ENCODE assay signal across 17 cellular contexts in genomic region chr9:76617510-76618194, GRCh38.
DNase-seq lines count a peak whose midpoint lies in the region; ATAC-seq and TF ChIP-seq lines count a peak whose summit lies in the region.
"Had no signal": no experiment of that assay in that cellular context is flagged by ENCODE, and none has a peak within 500 bp of the region (broad histone marks: within the 10 kb centered on the region; RNA-seq: fewer than 3 reads in every experiment).

No MANE protein-coding gene starts in this region.

- TF ChIP-seq EP300 in stomach (IDR thresholded peaks at IDR 0.05) = no peak

- no peak overlapping the region for H2AFZ ChIP-seq in hepatocyte
- H2AFZ ChIP-seq: GM23338 had no signal

- DNase-seq in Right ventricle myocardium inferior (ENCODE audit: missing footprints) (no peak), heart left ventricle (no peak), Peyer's patch (peak in 1 of 3 donors; percentile 56), hepatocyte (ENCODE audit: low spot score) (no peak), stomach (no peak)
- no peak for DNase-seq in activated naive CD4-positive, alpha-beta T cell treated with anti-CD3 and anti-CD28 coated beads, Interleukin-2, amount 50 U/mL, for 16 hours
- no peak for DNase-seq in CD4-positive, alpha-beta T cell
- DNase-seq: 8988T, Caco-2, HCEC 1CT, NCI-H187, NCI-H2107, NCI-H510A treated with DMSO at 0.1 percent for 48 hours, NCI-H774, SHP77 treated with DMSO at 0.1 percent for 48 hours had no signal

- ATAC-seq in Right ventricle myocardium inferior (peak; percentile 42), heart left ventricle (no peak), GM19035 (IDR thresholded peaks at IDR 0.05; ENCODE audit: unreplicated experiment) (no peak)
- ATAC-seq in CD4-positive, alpha-beta T cell (ENCODE audit: poor library complexity) = no peak
- ATAC-seq: GM23338 had no signal

- no peak overlapping the region for H3K4me3 Mint-ChIP-seq in CD4-positive, alpha-beta T cell
- H3K4me3 Mint-ChIP-seq: GM23338 had no signal

- H3K27ac ChIP-seq in heart left ventricle (peak overlapping the region in 1 of 12 donors; percentile 85), Peyer's patch (peak overlapping the region in 3 of 4 donors; percentile 23 to 79 (median 71)), hepatocyte (peak overlapping the region; percentile 27), stomach (peak overlapping the region in 4 of 5 donors; percentile 50 to 81 (median 64))
- H3K27ac ChIP-seq in CD4-positive, alpha-beta T cell (ENCODE audit: low read depth, low read length) = no peak overlapping the region

- 84 to 90% (median 85%) methylated on average over 3 of the region's 3 CpGs for WGBS in heart left ventricle, 4 donors
- WGBS in hepatocyte (ENCODE audit: low lambda C conversion rate, missing lambda C conversion rate) = 93% methylated on average over 3 of the region's 3 CpGs
- 38 to 58% (median 50%) methylated on average over 3 of the region's 3 CpGs for WGBS in stomach, 5 donors

- TF ChIP-seq CTCF in heart left ventricle (IDR thresholded peaks at IDR 0.05) (no peak), Peyer's patch (IDR thresholded peaks at IDR 0.05) (no peak), hepatocyte (IDR thresholded peaks at IDR 0.05; ENCODE audit: poor library complexity) (no peak), stomach (IDR thresholded peaks at IDR 0.05) (no peak)
- no peak for TF ChIP-seq CTCF in CD4-positive, alpha-beta T cell (IDR thresholded peaks at IDR 0.05)

- H3K9me3 ChIP-seq in heart left ventricle = no peaks in the 10 kb centered on the region
- no peaks in the 10 kb centered on the region for H3K9me3 ChIP-seq in Peyer's patch
- no peaks in the 10 kb centered on the region for H3K9me3 ChIP-seq in hepatocyte (ENCODE audit: low read depth)
- no peaks in the 10 kb centered on the region for H3K9me3 ChIP-seq in stomach
- no peaks in the 10 kb centered on the region for H3K9me3 ChIP-seq in CD4-positive, alpha-beta T cell (ENCODE audit: control insufficient read depth, low read length)
- H3K9me3 ChIP-seq: Caco-2 had no signal

- H3K4me1 ChIP-seq in heart left ventricle (peaks cover 0 to 72% (median 3%) of the 10 kb centered on the region in 12 donors), Peyer's patch (peaks cover 0 to 44% (median 3%) of the 10 kb centered on the region in 4 donors), hepatocyte (ENCODE audit: insufficient read depth) (peaks cover 45% of the 10 kb centered on the region), stomach (peaks cover 20 to 80% (median 41%) of the 10 kb centered on the region in 4 donors)

- CTCF ChIA-PET in CD4-positive, alpha-beta T cell (lab: Charles Lee) = no interaction called here

- H3K4me2 ChIP-seq in hepatocyte = no peak overlapping the region
- H3K4me2 ChIP-seq: GM23338 had no signal

- H3K36me3 Mint-ChIP-seq in CD4-positive, alpha-beta T cell (ENCODE audit: low read depth) = no peaks in the 10 kb centered on the region

- no peaks in the 10 kb centered on the region for H3K79me2 ChIP-seq in hepatocyte

- H3K27me3 Mint-ChIP-seq in CD4-positive, alpha-beta T cell = peaks cover 31% of the 10 kb centered on the region

- TF ChIP-seq POLR2A in heart left ventricle (IDR thresholded peaks at IDR 0.05) = no peak
- no peak for TF ChIP-seq POLR2A in Peyer's patch (IDR thresholded peaks at IDR 0.05)
- TF ChIP-seq POLR2A in stomach (IDR thresholded peaks at IDR 0.05) = no peak

- no peak overlapping the region for H3K4me3 ChIP-seq in heart left ventricle
- H3K4me3 ChIP-seq in Peyer's patch = no peak overlapping the region
- H3K4me3 ChIP-seq in hepatocyte = no peak overlapping the region
- H3K4me3 ChIP-seq in stomach = no peak overlapping the region
- H3K4me3 ChIP-seq: GM23338 had no signal

- H3K27me3 ChIP-seq in heart left ventricle (no peaks in the 10 kb centered on the region), Peyer's patch (no peaks in the 10 kb centered on the region), hepatocyte (no peaks in the 10 kb centered on the region), stomach (no peaks in the 10 kb centered on the region)
- H3K27me3 ChIP-seq in CD4-positive, alpha-beta T cell (ENCODE audit: control insufficient read depth, insufficient read depth, low read length) = peaks cover 8% of the 10 kb centered on the region

- H3K9me2 ChIP-seq in hepatocyte (replicated peaks; ENCODE audit: insufficient read depth) = no peaks in the 10 kb centered on the region

- no peaks in the 10 kb centered on the region for H3K9me3 Mint-ChIP-seq in CD4-positive, alpha-beta T cell
- H3K9me3 Mint-ChIP-seq: GM23338 had no signal

- H3K27ac Mint-ChIP-seq in CD4-positive, alpha-beta T cell = no peak overlapping the region
- H3K27ac Mint-ChIP-seq: GM23338 had no signal

- POLR2A ChIA-PET in CD4-positive, alpha-beta T cell (lab: Charles Lee) = no interaction called here

- H3K4me1 Mint-ChIP-seq in CD4-positive, alpha-beta T cell (ENCODE audit: low read depth) = no peaks in the 10 kb centered on the region

- no peaks in the 10 kb centered on the region for H4K20me1 ChIP-seq in hepatocyte (ENCODE audit: insufficient read depth, poor library complexity, severe bottlenecking)

- intact Hi-C loops in Right ventricle myocardium inferior (cut with DNase I) = no loop called here
- intact Hi-C loops in heart left ventricle (cut with DNase I) = no loop called here
- intact Hi-C loops in stomach (cut with DNase I; ENCODE audit: low total_unique reads) = no loop called here
- intact Hi-C loops in CD4-positive, alpha-beta T cell (cut with DNase I, micrococcal nuclease) = no loop called here

- H3K36me3 ChIP-seq in heart left ventricle (no peaks in the 10 kb centered on the region), Peyer's patch (peaks cover 0 to 4% (median 0%) of the 10 kb centered on the region in 3 donors), hepatocyte (replicated peaks; ENCODE audit: insufficient read depth, low read depth) (no peaks in the 10 kb centered on the region), stomach (no peaks in the 10 kb centered on the region)
